1 cellular context compared by ENCODE assay signal in genomic region chr22:49751968-49752597, GRCh38.
TF ChIP-seq lines count a peak whose summit lies in the region.

No MANE protein-coding gene starts in this region.

TF ChIP-seq in HepG2, 621 proteins besides CTCF, POLR2A, EP300 and RAD21 (continued from another document):
- TF ChIP-seq MNT (IDR thresholded peaks at IDR 0.05) = no peak
- no peak for TF ChIP-seq CENPX (CRISPR knock-in tag; IDR thresholded peaks at IDR 0.05)
- no peak for TF ChIP-seq ATF7 (IDR thresholded peaks at IDR 0.05)
- TF ChIP-seq ATF7 (CRISPR knock-in tag; IDR thresholded peaks at IDR 0.05) = no peak
- TF ChIP-seq ZNF496 (CRISPR knock-in tag; IDR thresholded peaks at IDR 0.05; ENCODE audit: insufficient replicate concordance) = no peak
- TF ChIP-seq KDM5B (CRISPR knock-in tag; IDR thresholded peaks at IDR 0.05; ENCODE audit: borderline replicate concordance) = no peak
- no peak for TF ChIP-seq ZNF3 (CRISPR knock-in tag; IDR thresholded peaks at IDR 0.05)
- TF ChIP-seq GLMP (CRISPR knock-in tag; IDR thresholded peaks at IDR 0.05; ENCODE audit: borderline replicate concordance) = no peak
- no peak for TF ChIP-seq TSC22D2 (CRISPR knock-in tag; IDR thresholded peaks at IDR 0.05; ENCODE audit: borderline replicate concordance)
